Comparison of ENCODE assay signal across 8 cellular contexts in genomic region chr1:157043685-157044084, GRCh38. TPM values are rescaled to one million over a fixed set of nuclear protein-coding genes. Genes with fewer than 3 reads are reported as not detected.
DNase-seq lines count a peak whose midpoint lies in the region; ATAC-seq and TF ChIP-seq lines count a peak whose summit lies in the region.

No MANE protein-coding gene starts in this region.

- no peaks in the 10 kb centered on the region for H3K36me3 ChIP-seq in psoas muscle (ENCODE audit: insufficient read depth in 1 of 2, low read depth in 1 of 2)

- TF ChIP-seq CTCF in fibroblast of pulmonary artery (IDR thresholded peaks at IDR 0.05; ENCODE audit: low read length, missing control alignments) (no peak), psoas muscle (IDR thresholded peaks at IDR 0.05) (no peak)

- H3K4me1 ChIP-seq in psoas muscle: peaks cover 51% of the 10 kb centered on the region

- 53 to 65% (median 59%) methylated on average over 2 of the region's 2 CpGs for WGBS in psoas muscle, 3 donors

- intact Hi-C loops in psoas muscle (cut with DNase I): loop anchor here in 1 of 2 donors (2.0 kb wide), 1 partner anchor 81 kb away; no protein-coding TSS in a partner anchor

- peak overlapping the region; percentile 87 for H3K4me3 ChIP-seq in fibroblast of pulmonary artery (replicated peaks; ENCODE audit: low read depth, low read length)
- H3K4me3 ChIP-seq in psoas muscle: peak overlapping the region; percentile 78

- no peaks in the 10 kb centered on the region for H3K27me3 ChIP-seq in psoas muscle (ENCODE audit: insufficient read depth in 3 of 3, low read length in 2 of 3)

- DNase-seq in ELR (ENCODE audit: low read depth): peak; percentile 6
- DNase-seq in RKO (ENCODE audit: low spot score): peak; percentile 9
- DNase-seq in fibroblast of pulmonary artery (ENCODE audit: low read depth): no peak
- no peak for DNase-seq in psoas muscle
- no peak for DNase-seq in NCI-H446 treated with DMSO at 0.1 percent for 48 hours (lab: John Stamatoyannopoulos, UW)
- DNase-seq in foreskin melanocyte: no peak
- DNase-seq in NCI-H2029 treated with DMSO at 0.1 percent for 48 hours (lab: John Stamatoyannopoulos, UW): no peak
- DNase-seq in dermis blood vessel endothelial cell: no peak

- H3K27ac ChIP-seq in psoas muscle: no peak overlapping the region

- ATAC-seq in psoas muscle: no peak

- H3K9me3 ChIP-seq in psoas muscle: no peaks in the 10 kb centered on the region

RNA-seq across cellular contexts. Expression of gene ARHGEF11, which starts 1.9 kb away (rescaled TPM):
- total RNA-seq in psoas muscle (10 to 100 TPM; 19.9 to 22.8 (median 20.9) TPM), dermis blood vessel endothelial cell (22.0 and 23.3 TPM in 2 replicates)
- 10 to 100 TPM in 1 of 3 donors, 1 to 10 TPM in 2; 7.0 to 18.8 (median 8.6) TPM for polyA plus RNA-seq in psoas muscle

RNA-seq across cellular contexts. Expression of gene ETV3L, which starts 55.9 kb away (rescaled TPM):
- total RNA-seq in psoas muscle: not detected
- not detected for polyA plus RNA-seq in psoas muscle
- total RNA-seq in dermis blood vessel endothelial cell: not detected in 2 replicates

Comparison
In these comparisons a context has a peak if more than half of its experiments do, and no peak if none do; other contexts are left out.
1. DNase-seq: peak in ELR (single experiment) and RKO (single experiment); none in fibroblast of pulmonary artery (single experiment), psoas muscle (0 of 2), NCI-H446 treated with DMSO at 0.1 percent for 48 hours (single experiment), foreskin melanocyte (single experiment), NCI-H2029 treated with DMSO at 0.1 percent for 48 hours (single experiment) and dermis blood vessel endothelial cell (single experiment).